In genomic region chr15:26883466-26883865, GRCh38 we compare ENCODE assay signal across 10 cellular contexts. TPM values are rescaled to one million over a fixed set of nuclear protein-coding genes. Genes with fewer than 3 reads are reported as not detected.
"Had no signal": no experiment of that assay in that cellular context is flagged by ENCODE, and none has a peak within 500 bp of the region (broad histone marks: within the 10 kb centered on the region; RNA-seq: fewer than 3 reads in every experiment).

No MANE protein-coding gene starts in this region.

- H3K4me3 ChIP-seq: GM23248, HAP-1, K562 had no signal

- H3K27ac ChIP-seq: GM23248 had no signal

- H3K4me1 ChIP-seq: HAP-1 had no signal

- DNase-seq: GM23248, GOT3, H7, HFFc6, IMR-90, KG1 had no signal

- H3K36me3 ChIP-seq: HAP-1 had no signal

- ATAC-seq: HCT116, K562 had no signal

- H3K9me3 ChIP-seq: HAP-1 had no signal

RNA-seq across cellular contexts. Expression of gene GABRA5, which starts 16.6 kb away (rescaled TPM):
- total RNA-seq: HT-29, K562 had no signal
- polyA plus RNA-seq: K562 had no signal
